In genomic region chrX:51852096-51852495, GRCh38 we compare ENCODE assay signal across 30 cellular contexts. TPM values are rescaled to one million over a fixed set of nuclear protein-coding genes. Genes with fewer than 3 reads are reported as not detected.
A peak's percentile ranks its signal among the peaks of the same experiment; 100 is the strongest.
DNase-seq lines count a peak whose midpoint lies in the region; ATAC-seq and TF ChIP-seq lines count a peak whose summit lies in the region.
"Had no signal": no experiment of that assay in that cellular context is flagged by ENCODE, and none has a peak within 500 bp of the region (broad histone marks: within the 10 kb centered on the region; RNA-seq: fewer than 3 reads in every experiment).

No MANE protein-coding gene starts in this region.

- TF ChIP-seq POLR2A in adrenal gland (IDR thresholded peaks at IDR 0.05): no peak

- H3K4me3 Mint-ChIP-seq in activated naive CD8-positive, alpha-beta T cell treated with anti-CD3 and anti-CD28 coated beads for 36 hours: no peak overlapping the region
- H3K4me3 Mint-ChIP-seq in activated naive CD8-positive, alpha-beta T cell treated with anti-CD3 and anti-CD28 coated beads, Interleukin-2, amount 50 U/mL, for 24 hours: no peak overlapping the region
- H3K4me3 Mint-ChIP-seq in endodermal cell: peak overlapping the region; percentile 30
- H3K4me3 Mint-ChIP-seq: activated CD4-positive, alpha-beta memory T cell treated with anti-CD3 and anti-CD28 coated beads for 36 hours; B cell; CD8-positive, alpha-beta memory T cell; dendritic cell treated with granulocyte-macrophage colony-stimulating factor and Interleukin-4, amounts not matched to agents 40 ng/mL and 50 ng/mL, for 4 days; memory B cell; type B pancreatic cell had no signal

- H3K9me3 ChIP-seq in HUES6 (ENCODE audit: control insufficient read depth, insufficient read depth, low read depth, low read length): peaks cover 28% of the 10 kb centered on the region
- peaks cover 19% of the 10 kb centered on the region for H3K9me3 ChIP-seq in endodermal cell (ENCODE audit: control insufficient read depth, low read length)
- no peaks in the 10 kb centered on the region for H3K9me3 ChIP-seq in adrenal gland (replicated peaks in 1 of 3)
- H3K9me3 ChIP-seq: neutrophil, prostate gland had no signal

- peaks cover 11% of the 10 kb centered on the region for H3K9me3 Mint-ChIP-seq in activated naive CD8-positive, alpha-beta T cell treated with anti-CD3 and anti-CD28 coated beads for 36 hours
- H3K9me3 Mint-ChIP-seq in activated naive CD8-positive, alpha-beta T cell treated with anti-CD3 and anti-CD28 coated beads, Interleukin-2, amount 50 U/mL, for 24 hours: peaks cover 12% of the 10 kb centered on the region
- peaks cover 57% of the 10 kb centered on the region for H3K9me3 Mint-ChIP-seq in endodermal cell

- H3K36me3 Mint-ChIP-seq in activated naive CD8-positive, alpha-beta T cell treated with anti-CD3 and anti-CD28 coated beads for 36 hours: peaks cover 57% of the 10 kb centered on the region
- peaks cover 42% of the 10 kb centered on the region for H3K36me3 Mint-ChIP-seq in activated naive CD8-positive, alpha-beta T cell treated with anti-CD3 and anti-CD28 coated beads, Interleukin-2, amount 50 U/mL, for 24 hours (ENCODE audit: low read depth)
- peaks cover 32% of the 10 kb centered on the region for H3K36me3 Mint-ChIP-seq in endodermal cell (ENCODE audit: low read depth)

- H3K27me3 ChIP-seq in HUES6 (ENCODE audit: control insufficient read depth, insufficient read depth, low read length) (no peaks in the 10 kb centered on the region), endodermal cell (ENCODE audit: control insufficient read depth, insufficient read depth, low read length, poor library complexity, severe bottlenecking) (no peaks in the 10 kb centered on the region), adrenal gland (peaks cover 7% of the 10 kb centered on the region)
- H3K27me3 ChIP-seq: neutrophil had no signal

- H3K27ac ChIP-seq in HUES6 (ENCODE audit: low read depth, low read length) (peak overlapping the region; percentile 96), endodermal cell (ENCODE audit: low read depth, low read length) (peak overlapping the region; percentile 83), adrenal gland (no peak overlapping the region)
- H3K27ac ChIP-seq: A549, HL-60, neutrophil, prostate gland had no signal

- TF ChIP-seq CTCF in endodermal cell (conservative IDR thresholded peaks at IDR 0.05): no peak
- TF ChIP-seq CTCF in adrenal gland (IDR thresholded peaks at IDR 0.05): no peak

- H3K9ac ChIP-seq in HUES6 (ENCODE audit: low read length) (peak overlapping the region; percentile 74), endodermal cell (ENCODE audit: extremely low read depth, low read length, poor library complexity, severe bottlenecking) (no peak overlapping the region)

- H3K4me1 Mint-ChIP-seq in activated naive CD8-positive, alpha-beta T cell treated with anti-CD3 and anti-CD28 coated beads for 36 hours: peaks cover 5% of the 10 kb centered on the region
- peaks cover 13% of the 10 kb centered on the region for H3K4me1 Mint-ChIP-seq in activated naive CD8-positive, alpha-beta T cell treated with anti-CD3 and anti-CD28 coated beads, Interleukin-2, amount 50 U/mL, for 24 hours
- H3K4me1 Mint-ChIP-seq in endodermal cell: peaks cover 23% of the 10 kb centered on the region

- no peak for DNase-seq in activated naive CD8-positive, alpha-beta T cell treated with anti-CD3 and anti-CD28 coated beads for 36 hours
- DNase-seq in activated naive CD8-positive, alpha-beta T cell treated with anti-CD3 and anti-CD28 coated beads, Interleukin-2, amount 50 U/mL, for 24 hours: no peak
- DNase-seq in endodermal cell: peak; percentile 39
- no peak for DNase-seq in putamen (ENCODE audit: low spot score)
- DNase-seq in adrenal gland: no peak
- no peak for DNase-seq in stimulated activated CD4-positive, alpha-beta T cell treated with anti-CD3 and anti-CD28 coated beads, Interleukin-4, amount 100 ng/mL, for 24 hours
- DNase-seq in Right ventricle myocardium superior: no peak
- DNase-seq: activated CD4-positive, alpha-beta memory T cell treated with anti-CD3 and anti-CD28 coated beads for 36 hours; activated effector memory CD4-positive, alpha-beta T cell treated with Interleukin-2 at 50 U/mL for 16 hours; amniotic stem cell; CD8-positive, alpha-beta memory T cell; DMS53; IMR-90; left colon; NCI-H1092 treated with DMSO at 0.1 percent for 48 hours; NCI-H2029; NCI-H345; SHP77; stimulated activated CD4-positive, alpha-beta T cell treated with anti-CD3 and anti-CD28 coated beads, Interleukin-15, amount 100 ng/mL, for 24 hours; T-helper 9 cell had no signal

- H3K36me3 ChIP-seq in HUES6 (ENCODE audit: control insufficient read depth, insufficient read depth, low read length) (peaks cover 28% of the 10 kb centered on the region), endodermal cell (ENCODE audit: control insufficient read depth, insufficient read depth, low read length) (peaks cover 12% of the 10 kb centered on the region), adrenal gland (replicated peaks in 1 of 2) (no peaks in the 10 kb centered on the region)
- H3K36me3 ChIP-seq: neutrophil, prostate gland had no signal

- ATAC-seq in activated naive CD8-positive, alpha-beta T cell treated with anti-CD3 and anti-CD28 coated beads, Interleukin-2, amount 50 U/mL, for 24 hours: no peak
- no peak for ATAC-seq in Right ventricle myocardium superior (ENCODE audit: poor library complexity)
- ATAC-seq: A549, left colon, PC-3 had no signal

- intact Hi-C loops in adrenal gland (cut with DNase I) (no loop called here), Right ventricle myocardium superior (cut with DNase I) (no loop called here)

- H3K4me1 ChIP-seq in HUES6 (ENCODE audit: control insufficient read depth, insufficient read depth, low read length): peaks cover 52% of the 10 kb centered on the region
- no peaks in the 10 kb centered on the region for H3K4me1 ChIP-seq in endodermal cell (ENCODE audit: control insufficient read depth, insufficient read depth, low read length)
- no peaks in the 10 kb centered on the region for H3K4me1 ChIP-seq in adrenal gland (replicated peaks in 1 of 2)
- H3K4me1 ChIP-seq: A549, prostate gland had no signal

- H3K4me3 ChIP-seq in HUES6 (ENCODE audit: low read depth, low read length): peak overlapping the region; percentile 44; the same call in 1 of the 2 replicates
- peak overlapping the region; percentile 58 for H3K4me3 ChIP-seq in endodermal cell (ENCODE audit: low read length)
- no peak overlapping the region for H3K4me3 ChIP-seq in adrenal gland
- H3K4me3 ChIP-seq: A549, prostate gland had no signal

- H3K27me3 Mint-ChIP-seq in activated naive CD8-positive, alpha-beta T cell treated with anti-CD3 and anti-CD28 coated beads for 36 hours: no peaks in the 10 kb centered on the region
- no peaks in the 10 kb centered on the region for H3K27me3 Mint-ChIP-seq in activated naive CD8-positive, alpha-beta T cell treated with anti-CD3 and anti-CD28 coated beads, Interleukin-2, amount 50 U/mL, for 24 hours
- no peaks in the 10 kb centered on the region for H3K27me3 Mint-ChIP-seq in endodermal cell (ENCODE audit: insufficient read depth)
- H3K27me3 Mint-ChIP-seq: activated CD4-positive, alpha-beta memory T cell treated with anti-CD3 and anti-CD28 coated beads for 36 hours; B cell; CD8-positive, alpha-beta memory T cell; dendritic cell treated with granulocyte-macrophage colony-stimulating factor and Interleukin-4, amounts not matched to agents 40 ng/mL and 50 ng/mL, for 4 days; memory B cell; type B pancreatic cell had no signal

- H3K27ac Mint-ChIP-seq in activated naive CD8-positive, alpha-beta T cell treated with anti-CD3 and anti-CD28 coated beads for 36 hours: peak overlapping the region; percentile 7
- no peak overlapping the region for H3K27ac Mint-ChIP-seq in activated naive CD8-positive, alpha-beta T cell treated with anti-CD3 and anti-CD28 coated beads, Interleukin-2, amount 50 U/mL, for 24 hours
- peak overlapping the region; percentile 6 for H3K27ac Mint-ChIP-seq in endodermal cell
- H3K27ac Mint-ChIP-seq: activated CD4-positive, alpha-beta memory T cell treated with anti-CD3 and anti-CD28 coated beads for 36 hours; B cell; dendritic cell treated with granulocyte-macrophage colony-stimulating factor and Interleukin-4, amounts not matched to agents 40 ng/mL and 50 ng/mL, for 4 days; memory B cell; type B pancreatic cell had no signal

- WGBS in endodermal cell (ENCODE audit: insufficient coverage in 1 of 2, insufficient read length in 1 of 2), 2 experiments: 4% methylated on average over 1 of the region's 1 CpG; no CpG with 5 or more reads in 1 of the 2 experiments
- WGBS in adrenal gland, 4 donors: 71 to 94% (median 80%) methylated on average over 1 of the region's 1 CpG

RNA-seq across cellular contexts. Expression of gene MAGED1, which starts 41.3 kb away (rescaled TPM):
- 10 to 100 TPM; 51.5 to 51.8 TPM for total RNA-seq in activated naive CD8-positive, alpha-beta T cell treated with anti-CD3 and anti-CD28 coated beads for 36 hours
- total RNA-seq in endodermal cell (100 to 1,000 TPM; 344 to 419 TPM), adrenal gland (100 to 1,000 TPM; 201 to 363 (median 271) TPM), Right ventricle myocardium superior (54.8 TPM)
- 371 TPM for polyA plus RNA-seq in endodermal cell (2013, experiment 1 of 2)
- polyA plus RNA-seq in endodermal cell (2013, experiment 2 of 2): 352 TPM
- polyA plus RNA-seq in adrenal gland: 100 to 1,000 TPM in 1 of 3 donors, 10 to 100 TPM in 2; 47.9 to 333 (median 78.8) TPM

Comparison
In these comparisons a context has a peak if more than half of its experiments do, and no peak if none do; other contexts are left out.
1. H3K27ac ChIP-seq: peak in HUES6 (single experiment) and endodermal cell (single experiment); none in adrenal gland (0 of 5).
2. H3K4me3 ChIP-seq: peak in HUES6 (single experiment) and endodermal cell (single experiment); none in adrenal gland (0 of 4).